In the genomic region with DNA sequence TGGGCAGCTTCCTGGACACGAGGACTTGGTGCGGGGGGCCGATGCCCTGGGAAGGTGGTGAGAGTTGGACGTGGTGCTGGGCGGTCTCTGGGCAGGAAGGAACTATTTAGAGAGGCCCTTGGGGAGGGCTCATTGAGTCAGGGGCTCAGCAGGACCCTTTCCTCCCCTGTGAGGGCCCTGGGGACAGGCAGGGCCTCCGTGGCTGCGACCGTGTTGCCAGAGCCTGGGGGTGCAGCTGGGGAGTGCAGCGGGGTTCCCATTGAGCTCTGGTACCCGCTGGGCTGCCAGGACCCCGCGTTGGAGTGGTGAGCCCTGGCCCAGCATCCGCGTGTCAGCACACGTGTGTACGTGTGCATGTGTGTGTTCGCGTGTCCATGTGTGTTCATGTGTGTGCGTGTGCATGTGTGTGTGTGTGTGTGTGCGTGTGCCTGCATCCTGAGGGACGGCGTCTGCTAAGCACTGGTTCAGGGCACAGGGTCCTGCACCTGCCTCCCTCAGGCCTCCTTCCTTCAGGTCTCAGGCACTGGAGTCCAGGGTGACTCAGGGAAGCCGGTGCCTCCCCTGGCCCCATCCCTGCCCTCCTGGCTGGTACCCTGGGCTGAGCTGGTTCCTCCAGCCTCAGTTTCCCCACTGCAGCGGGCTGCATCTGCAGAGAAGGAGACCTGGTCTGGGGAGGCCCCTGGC, we compare ENCODE assay signal across 13 cellular contexts. TPM values are rescaled to one million over a fixed set of nuclear protein-coding genes. Genes with fewer than 3 reads are reported as not detected.
DNase-seq lines count a peak whose midpoint lies in the region; ATAC-seq and TF ChIP-seq lines count a peak whose summit lies in the region.
"Had no signal": no experiment of that assay in that cellular context is flagged by ENCODE, and none has a peak within 500 bp of the region (broad histone marks: within the 10 kb centered on the region; RNA-seq: fewer than 3 reads in every experiment).

No MANE protein-coding gene starts in this region.

- peak overlapping the region; percentile 67 for H3K9ac ChIP-seq in HCT116 (ENCODE audit: low read length)

- H3K27me3 Mint-ChIP-seq in activated CD8-positive, alpha-beta T cell treated with anti-CD3 and anti-CD28 coated beads, Interleukin-2, amount 10 ng/mL, durations not matched to agents 7 days and 5 days (ENCODE audit: low read depth): peaks cover under 1% of the 10 kb centered on the region
- peaks cover 8% of the 10 kb centered on the region for H3K27me3 Mint-ChIP-seq in memory B cell

- DNase-seq in NCI-H2196 treated with DMSO at 0.1 percent for 48 hours (lab: John Stamatoyannopoulos, UW; ENCODE audit: unreplicated experiment) (peak; percentile 21), NCI-H2196 (lab: John Stamatoyannopoulos, UW; ENCODE audit: unreplicated experiment) (no peak), HCT116 (ENCODE audit: low read depth, low spot score) (no peak), memory B cell (ENCODE audit: low spot score in 2 of 2) (no peak), OCI-M1 (lab: John Stamatoyannopoulos, UW) (no peak)
- no peak for DNase-seq in activated CD8-positive, alpha-beta T cell treated with anti-CD3 and anti-CD28 coated beads, Interleukin-2, amount 10 ng/mL, durations not matched to agents 7 days and 5 days
- no peak for DNase-seq in NK-92 treated with Interleukin-12 subunit alpha and Interleukin-12 subunit beta, amount 100 ng/mL, for 24 hours (lab: John Stamatoyannopoulos, UW)
- DNase-seq: NCI-H1694 had no signal

- TF ChIP-seq POLR2A in HCT116 (IDR thresholded peaks at IDR 0.05; ENCODE audit: borderline replicate concordance, extremely low read depth, insufficient read depth, insufficient read length): no peak

- POLR2A ChIA-PET in HCT116 (lab: Charles Lee): interaction anchor here (0.7 to 1.6 kb wide), 7 partner anchors 11 to 80 kb away, joined by 3 to 11 read pairs (median 3); a partner anchor contains a TSS
- POLR2A ChIA-PET in activated CD8-positive, alpha-beta T cell treated with anti-CD3 and anti-CD28 coated beads, Interleukin-2, amount 10 ng/mL, durations not matched to agents 7 days and 5 days (lab: Charles Lee): interaction anchor here (1.0 to 3.4 kb wide), 4 partner anchors 24 to 59 kb away, joined by 4 to 26 read pairs (median 14); a partner anchor contains a TSS

- H3K27ac Mint-ChIP-seq in activated CD8-positive, alpha-beta T cell treated with anti-CD3 and anti-CD28 coated beads, Interleukin-2, amount 10 ng/mL, durations not matched to agents 7 days and 5 days: peak overlapping the region; percentile 82
- peak overlapping the region; percentile 50 for H3K27ac Mint-ChIP-seq in memory B cell
- H3K27ac Mint-ChIP-seq: nephron had no signal

- no peaks in the 10 kb centered on the region for H3K9me2 ChIP-seq in HCT116 (ENCODE audit: insufficient read depth)

- no peaks in the 10 kb centered on the region for H3K27me3 ChIP-seq in HCT116 (ENCODE audit: insufficient read depth, low read length)

- no peaks in the 10 kb centered on the region for H3K9me3 Mint-ChIP-seq in activated CD8-positive, alpha-beta T cell treated with anti-CD3 and anti-CD28 coated beads, Interleukin-2, amount 10 ng/mL, durations not matched to agents 7 days and 5 days (ENCODE audit: insufficient read depth)
- H3K9me3 Mint-ChIP-seq in memory B cell: no peaks in the 10 kb centered on the region
- H3K9me3 Mint-ChIP-seq: nephron had no signal

- TF ChIP-seq CTCF in HCT116 (IDR thresholded peaks at IDR 0.05 in 2 of 3, conservative IDR thresholded peaks at IDR 0.05 in 1 of 3; ENCODE audit: borderline replicate concordance in 1 of 3, insufficient read depth in 1 of 3, low read depth in 2 of 3, low read length in 2 of 3): no peak

- CTCF ChIA-PET in HCT116 (lab: Charles Lee): interaction anchor here (0.8 to 2.3 kb wide), 9 partner anchors 10 to 229 kb away, joined by 3 to 18 read pairs (median 5); a partner anchor contains a TSS
- CTCF ChIA-PET in activated CD8-positive, alpha-beta T cell treated with anti-CD3 and anti-CD28 coated beads, Interleukin-2, amount 10 ng/mL, durations not matched to agents 7 days and 5 days (lab: Charles Lee): interaction anchor here (0.8 to 3.1 kb wide), 20 partner anchors 23 to 248 kb away, joined by 3 to 52 read pairs (median 5); a partner anchor contains a TSS

- H3K4me2 ChIP-seq in HCT116 (ENCODE audit: low read length): peak overlapping the region; percentile 98

- RAD21 ChIA-PET in HCT116 (lab: Charles Lee; ENCODE audit: low non-redundant PET in 1 of 2, low total read pairs in 2 of 2, uncharacterized antibody in 2 of 2, unreplicated experiment in 2 of 2): interaction anchor here in 1 of 2 experiments (1.2 kb wide), 1 partner anchor 79 kb away, joined by 4 read pairs; no protein-coding TSS in a partner anchor

- intact Hi-C loops in HCT116 (cut with micrococcal nuclease): loop anchor here (5.0 kb wide), 2 partner anchors 46 to 81 kb away; a partner anchor contains a TSS

- no peak for TF ChIP-seq RAD21 in HCT116 (IDR thresholded peaks at IDR 0.05; ENCODE audit: low read depth)

- ATAC-seq in HCT116 (peak; percentile 5), memory B cell (ENCODE audit: low read depth) (no peak), GM19351 (IDR thresholded peaks at IDR 0.05; ENCODE audit: unreplicated experiment) (no peak)
- no peak for ATAC-seq in activated CD8-positive, alpha-beta T cell treated with anti-CD3 and anti-CD28 coated beads, Interleukin-2, amount 10 ng/mL, durations not matched to agents 7 days and 5 days

- no peaks in the 10 kb centered on the region for H3K36me3 ChIP-seq in HCT116 (ENCODE audit: control insufficient read depth in 1 of 2, insufficient read depth in 2 of 2, low read length in 2 of 2)
- H3K36me3 ChIP-seq: tibial nerve had no signal

- peaks cover 51% of the 10 kb centered on the region for H3K4me1 Mint-ChIP-seq in activated CD8-positive, alpha-beta T cell treated with anti-CD3 and anti-CD28 coated beads, Interleukin-2, amount 10 ng/mL, durations not matched to agents 7 days and 5 days (ENCODE audit: low read depth)
- H3K4me1 Mint-ChIP-seq in memory B cell: peaks cover 16% of the 10 kb centered on the region

- peak overlapping the region; percentile 38 to 57 for H3K4me3 ChIP-seq in HCT116 (replicated peaks in 1 of 2; ENCODE audit: low read depth in 1 of 2, low read length in 2 of 2)
- H3K4me3 ChIP-seq: tibial nerve had no signal

- no peak overlapping the region for H2AFZ ChIP-seq in HCT116 (ENCODE audit: low read depth, low read length, poor library complexity, severe bottlenecking)

- H3K9me3 ChIP-seq in HCT116 (ENCODE audit: control insufficient read depth in 1 of 2, insufficient read depth in 1 of 2, low read depth in 1 of 2, low read length in 2 of 2): no peaks in the 10 kb centered on the region
- H3K9me3 ChIP-seq: tibial nerve had no signal

- H3K36me3 Mint-ChIP-seq in activated CD8-positive, alpha-beta T cell treated with anti-CD3 and anti-CD28 coated beads, Interleukin-2, amount 10 ng/mL, durations not matched to agents 7 days and 5 days (ENCODE audit: low read depth): peaks cover 6% of the 10 kb centered on the region
- peaks cover 1% of the 10 kb centered on the region for H3K36me3 Mint-ChIP-seq in memory B cell

- no TSS peak for BruUV-seq in HCT116 (replicated peaks; lab: Mats Ljungman, UMichigan)

- no peaks in the 10 kb centered on the region for H3K79me2 ChIP-seq in HCT116 (ENCODE audit: insufficient read depth, low read length)

- H3K4me1 ChIP-seq in HCT116 (ENCODE audit: control insufficient read depth in 1 of 2, insufficient read depth in 2 of 2, low read length in 2 of 2): peaks cover 32 to 72% of the 10 kb centered on the region in 2 experiments

- peak overlapping the region; percentile 69 for H3K4me3 Mint-ChIP-seq in activated CD8-positive, alpha-beta T cell treated with anti-CD3 and anti-CD28 coated beads, Interleukin-2, amount 10 ng/mL, durations not matched to agents 7 days and 5 days
- H3K4me3 Mint-ChIP-seq in memory B cell: no peak overlapping the region
- H3K4me3 Mint-ChIP-seq: nephron had no signal

- H3K27ac ChIP-seq in HCT116 (ENCODE audit: low read depth, low read length): peak overlapping the region; percentile 82
- H3K27ac ChIP-seq: tibial nerve had no signal

- no peaks in the 10 kb centered on the region for H4K20me1 ChIP-seq in HCT116 (ENCODE audit: insufficient read depth)

TF ChIP-seq in HCT116, 20 proteins besides CTCF, POLR2A, EP300 and RAD21 (continues in another document):
- TF ChIP-seq FOSL1 (IDR thresholded peaks at IDR 0.05; ENCODE audit: low read depth) (no peak), EGR1 (IDR thresholded peaks at IDR 0.05; ENCODE audit: low read depth) (no peak), TCF7L2 (IDR thresholded peaks at IDR 0.05; ENCODE audit: borderline replicate concordance, extremely low read depth, insufficient read depth, insufficient read length) (no peak), POLR2AphosphoS5 (IDR thresholded peaks at IDR 0.05; ENCODE audit: low read depth, low read length) (no peak), ZNF274 (IDR thresholded peaks at IDR 0.05; ENCODE audit: low read depth, low read length) (no peak)

RNA-seq across cellular contexts. Expression of a gene that starts 10.7 kb away (rescaled TPM):
- total RNA-seq in HCT116 (2021; ENCODE audit: unreplicated experiment): 6.3 TPM
- polyA plus RNA-seq in HCT116 (2012): 8.6 and 8.7 TPM in 2 replicates
- total RNA-seq in activated CD8-positive, alpha-beta T cell treated with anti-CD3 and anti-CD28 coated beads, Interleukin-2, amount 10 ng/mL, durations not matched to agents 7 days and 5 days: not detected
- total RNA-seq: A172, skeletal muscle tissue, tibial nerve had no signal

RNA-seq across cellular contexts. Expression of a gene that starts 43.5 kb away (rescaled TPM):
- 134 TPM for total RNA-seq in HCT116 (2021; ENCODE audit: unreplicated experiment)
- 71.3 and 82.2 TPM in 2 replicates for polyA plus RNA-seq in HCT116 (2012)
- 10 to 100 TPM; 12.4 to 14.6 TPM for total RNA-seq in activated CD8-positive, alpha-beta T cell treated with anti-CD3 and anti-CD28 coated beads, Interleukin-2, amount 10 ng/mL, durations not matched to agents 7 days and 5 days

RNA-seq across cellular contexts. Expression of a gene that starts 50.1 kb away (rescaled TPM):
- 140 TPM for total RNA-seq in HCT116 (2021; ENCODE audit: unreplicated experiment)
- polyA plus RNA-seq in HCT116 (2012): 209 and 352 TPM in 2 replicates
- 100 to 1,000 TPM; 385 to 413 TPM for total RNA-seq in activated CD8-positive, alpha-beta T cell treated with anti-CD3 and anti-CD28 coated beads, Interleukin-2, amount 10 ng/mL, durations not matched to agents 7 days and 5 days

RNA-seq across cellular contexts. Expression of a gene that starts 52.5 kb away (rescaled TPM):
- total RNA-seq in HCT116 (2021; ENCODE audit: unreplicated experiment): 22.7 TPM
- polyA plus RNA-seq in HCT116 (2012): 11.0 and 13.4 TPM in 2 replicates
- 10 to 100 TPM; 24.5 to 26.8 TPM for total RNA-seq in activated CD8-positive, alpha-beta T cell treated with anti-CD3 and anti-CD28 coated beads, Interleukin-2, amount 10 ng/mL, durations not matched to agents 7 days and 5 days
